In genomic region chr5:98454407-98454806, GRCh38 we compare ENCODE assay signal across 18 cellular contexts.
DNase-seq lines count a peak whose midpoint lies in the region; FAIRE-seq and TF ChIP-seq lines count a peak whose summit lies in the region.
"Had no signal": no experiment of that assay in that cellular context is flagged by ENCODE, and none has a peak within 500 bp of the region (broad histone marks: within the 10 kb centered on the region; RNA-seq: fewer than 3 reads in every experiment).

No MANE protein-coding gene starts in this region.

- H3K4me1 Mint-ChIP-seq in MCF 10A (ENCODE audit: insufficient read depth, unreplicated experiment): peaks cover 7% of the 10 kb centered on the region
- H3K4me1 Mint-ChIP-seq: activated CD8-positive, alpha-beta memory T cell treated with anti-CD3 and anti-CD28 coated beads, Interleukin-2, amount 10 ng/mL, durations not matched to agents 7 days and 5 days; memory B cell had no signal

- no peak overlapping the region for H3K18ac ChIP-seq in neuronal stem cell (ENCODE audit: low read length)

- no peak for TF ChIP-seq CTCF in MCF 10A (IDR thresholded peaks at IDR 0.05; ENCODE audit: unreplicated experiment)
- no peak for TF ChIP-seq CTCF in breast epithelium (IDR thresholded peaks at IDR 0.05)
- no peak for TF ChIP-seq CTCF in fibroblast of mammary gland (conservative IDR thresholded peaks at IDR 0.05; ENCODE audit: control insufficient read depth, insufficient read depth, low read depth, low read length)

- H2BK5ac ChIP-seq in neuronal stem cell (ENCODE audit: low read length): no peak overlapping the region

- H3K27me3 ChIP-seq in breast epithelium (no peaks in the 10 kb centered on the region), adipocyte (replicated peaks; ENCODE audit: control insufficient read depth, insufficient read depth, low read length) (no peaks in the 10 kb centered on the region), neuronal stem cell (ENCODE audit: control insufficient read depth in 3 of 3, insufficient read depth in 3 of 3, low read depth in 1 of 3, low read length in 3 of 3) (no peaks in the 10 kb centered on the region), small intestine (ENCODE audit: control insufficient read depth in 2 of 2, insufficient read depth in 2 of 2, low read length in 2 of 2) (no peaks in the 10 kb centered on the region)
- H3K27me3 ChIP-seq: esophagus squamous epithelium had no signal

- DNase-seq in MCF 10A (ENCODE audit: unreplicated experiment) (peak; percentile 31), breast epithelium (ENCODE audit: low spot score in 2 of 2) (no peak), adipocyte (ENCODE audit: low read depth) (peak; percentile 73), fibroblast of mammary gland (ENCODE audit: low read depth) (peak; percentile 72), skeletal muscle cell (ENCODE audit: low read depth) (peak; percentile 33), neuronal stem cell (ENCODE audit: low spot score) (no peak), small intestine (no peak), NCI-H1694 (lab: John Stamatoyannopoulos, UW) (no peak)
- DNase-seq: activated CD4-positive, alpha-beta T cell treated with anti-CD3 and anti-CD28 coated beads for 4 hours; activated CD8-positive, alpha-beta memory T cell treated with anti-CD3 and anti-CD28 coated beads, Interleukin-2, amount 10 ng/mL, durations not matched to agents 7 days and 5 days; esophagus squamous epithelium; hippocampal formation; NCI-H187; substantia nigra had no signal

- no peak overlapping the region for H2BK120ac ChIP-seq in neuronal stem cell (ENCODE audit: low read depth, low read length)

- no peak for FAIRE-seq in small intestine (lab: Jason Lieb, UNC)
- FAIRE-seq: urothelium cell line had no signal

- H3K9me3 ChIP-seq in breast epithelium (no peaks in the 10 kb centered on the region), adipocyte (ENCODE audit: control insufficient read depth, low read length) (no peaks in the 10 kb centered on the region), neuronal stem cell (replicated peaks in 1 of 2; ENCODE audit: control insufficient read depth in 2 of 2, insufficient read depth in 1 of 2, low read depth in 1 of 2, low read length in 2 of 2) (peaks cover 0 to 6% of the 10 kb centered on the region in 2 donors), small intestine (ENCODE audit: control insufficient read depth, low read depth) (no peaks in the 10 kb centered on the region)
- H3K9me3 ChIP-seq: esophagus squamous epithelium had no signal

- POLR2A ChIA-PET in MCF 10A (lab: Yijun Ruan, JAX): interaction anchor here (0.6 to 1.6 kb wide), 4 partner anchors 314 to 342 kb away, joined by 3 to 9 read pairs (median 4); no protein-coding TSS in a partner anchor

- H4K8ac ChIP-seq in neuronal stem cell (ENCODE audit: low read depth, low read length): no peak overlapping the region

- H3K14ac ChIP-seq in neuronal stem cell (ENCODE audit: low read length): no peak overlapping the region

- no peak overlapping the region for H4K91ac ChIP-seq in neuronal stem cell (ENCODE audit: low read depth, low read length, poor library complexity)

- H3K27ac ChIP-seq in breast epithelium: no peak overlapping the region
- no peak overlapping the region for H3K27ac ChIP-seq in neuronal stem cell (replicated peaks; ENCODE audit: low read length)
- H3K27ac ChIP-seq in small intestine (ENCODE audit: low read depth in 1 of 2, low read length in 1 of 2): no peak overlapping the region
- H3K27ac ChIP-seq: C4-2B, esophagus squamous epithelium had no signal

- no peak overlapping the region for H3K23ac ChIP-seq in neuronal stem cell (ENCODE audit: low read depth, low read length, poor library complexity)

- peak overlapping the region; percentile 79 for H3K27ac Mint-ChIP-seq in MCF 10A (ENCODE audit: low read depth, unreplicated experiment)
- H3K27ac Mint-ChIP-seq: activated CD8-positive, alpha-beta memory T cell treated with anti-CD3 and anti-CD28 coated beads, Interleukin-2, amount 10 ng/mL, durations not matched to agents 7 days and 5 days; memory B cell; natural killer cell treated with Interleukin-12 subunit alpha and Interleukin-12 subunit beta and Interleukin-15 and Interleukin-18, amount 100 ng/mL, for 72 hours had no signal

- WGBS in neuronal stem cell (ENCODE audit: extremely low coverage in 2 of 2, insufficient read length in 2 of 2, insufficient replicate concordance in 1 of 2), 2 donors: no CpG with 5 or more reads among the region's 1 CpG
- 73 to 88% (median 85%) methylated on average over 1 of the region's 1 CpG for WGBS in small intestine, 3 donors

- CTCF ChIA-PET in MCF 10A (lab: Yijun Ruan, JAX): interaction anchor here (0.8 to 8.3 kb wide), 4 partner anchors 11 to 1272 kb away, joined by 3 to 77 read pairs (median 4); partner anchors contain the start of gene RGMB

- H3K9ac ChIP-seq in adipocyte (ENCODE audit: low read length): peak overlapping the region; percentile 76
- H3K9ac ChIP-seq in neuronal stem cell (ENCODE audit: low read depth, low read length, poor library complexity): no peak overlapping the region

- no peak overlapping the region for H3K4me3 ChIP-seq in breast epithelium
- H3K4me3 ChIP-seq in adipocyte (ENCODE audit: low read length): peak overlapping the region; percentile 45
- no peak overlapping the region for H3K4me3 ChIP-seq in fibroblast of mammary gland (ENCODE audit: control insufficient read depth, low read depth, low read length)
- no peak overlapping the region for H3K4me3 ChIP-seq in skeletal muscle cell (ENCODE audit: low read depth, low read length)
- no peak overlapping the region for H3K4me3 ChIP-seq in neuronal stem cell (ENCODE audit: low read length in 2 of 2)
- H3K4me3 ChIP-seq in small intestine (ENCODE audit: low read depth in 1 of 2, low read length in 2 of 2): no peak overlapping the region

- H2BK12ac ChIP-seq in neuronal stem cell (ENCODE audit: low read length): no peak overlapping the region

- TF ChIP-seq POLR2A in breast epithelium (IDR thresholded peaks at IDR 0.05): no peak

- intact Hi-C loops in MCF 10A (cut with micrococcal nuclease) (no loop called here), breast epithelium (cut with DNase I; ENCODE audit: low total_unique reads) (no loop called here)

- no peaks in the 10 kb centered on the region for H3K4me1 ChIP-seq in breast epithelium
- H3K4me1 ChIP-seq in adipocyte (ENCODE audit: control insufficient read depth, insufficient read depth, low read length): peaks cover 38% of the 10 kb centered on the region
- H3K4me1 ChIP-seq in neuronal stem cell (ENCODE audit: control insufficient read depth in 2 of 2, insufficient read depth in 1 of 2, low read depth in 1 of 2, low read length in 2 of 2): no peaks in the 10 kb centered on the region
- H3K4me1 ChIP-seq in small intestine (ENCODE audit: control insufficient read depth in 2 of 2, insufficient read depth in 1 of 2, low read depth in 1 of 2, low read length in 1 of 2): no peaks in the 10 kb centered on the region
- H3K4me1 ChIP-seq: esophagus squamous epithelium had no signal

- H2AFZ ChIP-seq in neuronal stem cell (ENCODE audit: low read length): no peak overlapping the region

- no peaks in the 10 kb centered on the region for H3K79me1 ChIP-seq in neuronal stem cell (ENCODE audit: low read depth, low read length)

- no peak overlapping the region for H2AK5ac ChIP-seq in neuronal stem cell (ENCODE audit: low read depth, low read length)

- BruUV-seq in MCF 10A (replicated peaks; lab: Mats Ljungman, UMichigan): no TSS peak

- H3K4me2 ChIP-seq in neuronal stem cell (ENCODE audit: insufficient read depth, low read length, poor library complexity, severe bottlenecking): no peak overlapping the region

- no peaks in the 10 kb centered on the region for H3K27me3 Mint-ChIP-seq in MCF 10A (ENCODE audit: insufficient read depth, unreplicated experiment)
- H3K27me3 Mint-ChIP-seq: activated CD8-positive, alpha-beta memory T cell treated with anti-CD3 and anti-CD28 coated beads, Interleukin-2, amount 10 ng/mL, durations not matched to agents 7 days and 5 days; natural killer cell treated with Interleukin-12 subunit alpha and Interleukin-12 subunit beta and Interleukin-15 and Interleukin-18, amount 100 ng/mL, for 72 hours had no signal

- H3K36me3 Mint-ChIP-seq in MCF 10A (ENCODE audit: insufficient read depth, unreplicated experiment): no peaks in the 10 kb centered on the region
- H3K36me3 Mint-ChIP-seq: activated CD8-positive, alpha-beta memory T cell treated with anti-CD3 and anti-CD28 coated beads, Interleukin-2, amount 10 ng/mL, durations not matched to agents 7 days and 5 days; memory B cell; natural killer cell treated with Interleukin-12 subunit alpha and Interleukin-12 subunit beta and Interleukin-15 and Interleukin-18, amount 100 ng/mL, for 72 hours had no signal

- no peaks in the 10 kb centered on the region for H3K36me3 ChIP-seq in breast epithelium
- H3K36me3 ChIP-seq in adipocyte (ENCODE audit: control insufficient read depth, insufficient read depth, low read length, severe bottlenecking): no peaks in the 10 kb centered on the region
- no peaks in the 10 kb centered on the region for H3K36me3 ChIP-seq in neuronal stem cell (replicated peaks in 1 of 2; ENCODE audit: control insufficient read depth in 2 of 2, insufficient read depth in 2 of 2, low read length in 2 of 2)
- no peaks in the 10 kb centered on the region for H3K36me3 ChIP-seq in small intestine (ENCODE audit: control insufficient read depth in 2 of 2, insufficient read depth in 2 of 2, low read length in 2 of 2)
- H3K36me3 ChIP-seq: esophagus squamous epithelium had no signal

- H3K4ac ChIP-seq in neuronal stem cell (ENCODE audit: low read length): no peak overlapping the region

- peaks cover 5% of the 10 kb centered on the region for H3K9me3 Mint-ChIP-seq in MCF 10A (ENCODE audit: unreplicated experiment)
- H3K9me3 Mint-ChIP-seq: memory B cell had no signal

- H2BK15ac ChIP-seq in neuronal stem cell (ENCODE audit: low read length): no peak overlapping the region

- H3K4me3 Mint-ChIP-seq in MCF 10A (ENCODE audit: unreplicated experiment): no peak overlapping the region
- H3K4me3 Mint-ChIP-seq: activated CD8-positive, alpha-beta memory T cell treated with anti-CD3 and anti-CD28 coated beads, Interleukin-2, amount 10 ng/mL, durations not matched to agents 7 days and 5 days; memory B cell; natural killer cell treated with Interleukin-12 subunit alpha and Interleukin-12 subunit beta and Interleukin-15 and Interleukin-18, amount 100 ng/mL, for 72 hours had no signal

Comparison
In these comparisons a context has a peak if more than half of its experiments do, and no peak if none do; other contexts are left out.
1. DNase-seq: peak in MCF 10A (single experiment), adipocyte (single experiment), fibroblast of mammary gland (single experiment) and skeletal muscle cell (single experiment); none in breast epithelium (0 of 2), neuronal stem cell (single experiment), small intestine (single experiment) and NCI-H1694 (single experiment).